ENCODE assay signal across 20 cellular contexts in the genomic region with DNA sequence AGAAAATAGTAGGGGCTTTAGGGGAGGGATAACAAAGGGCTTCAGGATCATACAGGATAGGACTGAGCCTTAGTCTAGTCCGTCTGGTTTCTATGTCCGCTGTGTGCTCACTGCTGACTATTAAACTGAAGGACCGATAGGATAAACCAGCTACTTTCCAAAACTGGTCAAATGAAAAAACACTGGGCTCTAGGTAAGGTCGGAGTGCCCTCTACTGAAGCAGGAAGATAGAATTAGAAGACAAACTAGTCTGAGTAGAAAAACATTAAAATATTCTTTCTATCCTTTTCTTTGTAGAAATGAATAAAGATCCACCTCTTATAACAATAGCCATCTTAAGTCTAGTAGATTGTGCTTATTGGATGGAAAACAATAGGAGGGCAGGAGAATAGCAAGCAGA.
DNase-seq lines count a peak whose midpoint lies in the region; ATAC-seq, FAIRE-seq and TF ChIP-seq lines count a peak whose summit lies in the region.
"Had no signal": no experiment of that assay in that cellular context is flagged by ENCODE, and none has a peak within 500 bp of the region (broad histone marks: within the 10 kb centered on the region; RNA-seq: fewer than 3 reads in every experiment).

No MANE protein-coding gene starts in this region.

- H3K79me2 ChIP-seq in HepG2 (ENCODE audit: insufficient read depth, low read length) (no peaks in the 10 kb centered on the region), K562 (ENCODE audit: control insufficient read depth, insufficient read depth, low read length) (no peaks in the 10 kb centered on the region)

- no peak overlapping the region for H2AFZ ChIP-seq in HepG2 (ENCODE audit: low read length)
- H2AFZ ChIP-seq in K562 (ENCODE audit: low read depth, low read length): peak overlapping the region; percentile 87

- TF ChIP-seq POLR2A in HepG2 (IDR thresholded peaks at IDR 0.05; ENCODE audit: insufficient read depth in 1 of 2, low read depth in 2 of 2, low read length in 2 of 2) (no peak), K562 (conservative IDR thresholded peaks at IDR 0.05) (no peak), testis (IDR thresholded peaks at IDR 0.05) (no peak)

- H3K9me1 ChIP-seq in K562 (ENCODE audit: control insufficient read depth, insufficient read depth, low read length): no peaks in the 10 kb centered on the region

- TF ChIP-seq RAD21 in liver (IDR thresholded peaks at IDR 0.05) (peak; percentile 56 to 69), HepG2 (CRISPR knock-in tag; IDR thresholded peaks at IDR 0.05) (no peak), K562 (CRISPR knock-in tag; conservative IDR thresholded peaks at IDR 0.05 in 1 of 2, IDR thresholded peaks at IDR 0.05 in 1 of 2) (no peak)

- POLR2A ChIA-PET in HepG2 (lab: Yijun Ruan, JAX) (no interaction called here), K562 (lab: Yijun Ruan, JAX) (interaction anchor here (0.6 kb wide), 1 partner anchor 1360 kb away, joined by 3 read pairs; no protein-coding TSS in a partner anchor)

- in situ Hi-C loops in HepG2 (cut with HindIII; ENCODE audit: extremely low pct_ligation_motif_present, low pct_unique_long_range_greater_than_20kb) (no loop called here), K562 (cut with MboI) (no loop called here)

- no peak overlapping the region for H3K4me3 ChIP-seq in liver (ENCODE audit: low read depth in 1 of 3, low read length in 3 of 3)
- H3K4me3 ChIP-seq in HepG2 (replicated peaks in 1 of 3; ENCODE audit: insufficient read depth in 1 of 3, low read depth in 2 of 3, low read length in 3 of 3): no peak overlapping the region
- H3K4me3 ChIP-seq in K562: no peak overlapping the region
- H3K4me3 ChIP-seq in testis: no peak overlapping the region
- H3K4me3 ChIP-seq: MG63 had no signal

- no peak for FAIRE-seq in HepG2 (lab: Jason Lieb, UNC)
- FAIRE-seq in K562 (lab: Jason Lieb, UNC): no peak
- FAIRE-seq: A204.1 had no signal

- TF ChIP-seq CTCF in liver (IDR thresholded peaks at IDR 0.05; ENCODE audit: low read depth, low read length, missing input control) (no peak), HepG2 (CRISPR knock-in tag; IDR thresholded peaks at IDR 0.05) (no peak), K562 (IDR thresholded peaks at IDR 0.05 in 2 of 3, conservative IDR thresholded peaks at IDR 0.05 in 1 of 3; ENCODE audit: insufficient read depth in 2 of 3, low read depth in 1 of 3, low read length in 3 of 3) (no peak), foreskin keratinocyte (conservative IDR thresholded peaks at IDR 0.05) (peak; percentile 30), testis (IDR thresholded peaks at IDR 0.05) (no peak)

- H4K20me1 ChIP-seq in HepG2 (ENCODE audit: insufficient read depth, low read length) (no peaks in the 10 kb centered on the region), K562 (replicated peaks; ENCODE audit: control insufficient read depth, insufficient read depth, low read length) (no peaks in the 10 kb centered on the region)

- ATAC-seq in HepG2: no peak
- no peak for ATAC-seq in K562
- no peak for ATAC-seq in foreskin keratinocyte
- ATAC-seq in sciatic nerve: peak; percentile 43
- ATAC-seq in GM18873 (IDR thresholded peaks at IDR 0.05; ENCODE audit: low FRiP score, unreplicated experiment): no peak
- ATAC-seq: SK-N-SH treated with all-trans-retinoic acid at 6 μM for 48 hours had no signal

- no peak for TF ChIP-seq EP300 in HepG2 (IDR thresholded peaks at IDR 0.05; ENCODE audit: low read depth in 2 of 2, low read length in 2 of 2)
- TF ChIP-seq EP300 in HepG2 (CRISPR knock-in tag; IDR thresholded peaks at IDR 0.05; ENCODE audit: borderline replicate concordance): no peak
- TF ChIP-seq EP300 in K562 (IDR thresholded peaks at IDR 0.05; ENCODE audit: low read length): no peak

- H3K9ac ChIP-seq in liver (ENCODE audit: low read depth in 1 of 2, low read length in 2 of 2): no peak overlapping the region
- no peak overlapping the region for H3K9ac ChIP-seq in HepG2 (ENCODE audit: insufficient read depth, low read depth, low read length)
- H3K9ac ChIP-seq in K562 (ENCODE audit: insufficient read depth in 1 of 2, low read depth in 2 of 2, low read length in 2 of 2): no peak overlapping the region

- H3K36me3 ChIP-seq in liver (ENCODE audit: control insufficient read depth in 4 of 4, insufficient read depth in 3 of 4, low read depth in 1 of 4, low read length in 3 of 4): no peaks in the 10 kb centered on the region
- no peaks in the 10 kb centered on the region for H3K36me3 ChIP-seq in HepG2 (replicated peaks in 1 of 2; ENCODE audit: control insufficient read depth in 1 of 2, insufficient read depth in 2 of 2, low read length in 2 of 2)
- H3K36me3 ChIP-seq in K562 (ENCODE audit: control insufficient read depth, insufficient read depth, low read length): no peaks in the 10 kb centered on the region
- H3K36me3 ChIP-seq in testis (ENCODE audit: low read depth, missing control alignments): no peaks in the 10 kb centered on the region
- H3K36me3 ChIP-seq: MG63 had no signal

- no peaks in the 10 kb centered on the region for H3K27me3 ChIP-seq in liver (ENCODE audit: control insufficient read depth in 4 of 4, insufficient read depth in 4 of 4, low read length in 3 of 4)
- H3K27me3 ChIP-seq in HepG2 (ENCODE audit: control insufficient read depth in 1 of 2, insufficient read depth in 2 of 2, low read length in 2 of 2): no peaks in the 10 kb centered on the region
- H3K27me3 ChIP-seq in K562 (ENCODE audit: control insufficient read depth in 2 of 2, insufficient read depth in 2 of 2, low read length in 2 of 2): no peaks in the 10 kb centered on the region
- H3K27me3 ChIP-seq in foreskin keratinocyte: no peaks in the 10 kb centered on the region
- H3K27me3 ChIP-seq in testis: no peaks in the 10 kb centered on the region
- H3K27me3 ChIP-seq: MG63 had no signal

- WGBS in liver: 74% methylated on average over 4 of the region's 4 CpGs
- WGBS in HepG2 (ENCODE audit: low lambda C conversion rate): 91% methylated on average over 4 of the region's 4 CpGs
- 96% methylated on average over 4 of the region's 4 CpGs for WGBS in K562 (ENCODE audit: insufficient coverage, low coverage, missing lambda C conversion rate)
- WGBS in testis, 2 donors: 33 to 48% methylated on average over 4 of the region's 4 CpGs

- DNase-seq in HepG2 (ENCODE audit: low spot score) (no peak), K562 (ENCODE audit: extremely low read depth in 1 of 4, low spot score in 3 of 4) (no peak), foreskin keratinocyte (no peak), sciatic nerve (ENCODE audit: low spot score) (no peak), midbrain (lab: John Stamatoyannopoulos, UW) (no peak), testis (no peak)
- DNase-seq: EL, HCEC 1CT, Karpas-422, MG63, NCI-H1105, NCI-H1694 treated with DMSO at 0.1 percent for 48 hours, NCI-H226, NCI-H524 treated with DMSO at 0.1 percent for 48 hours, SHP77 treated with DMSO at 0.1 percent for 48 hours had no signal

- intact Hi-C loops in HepG2 (cut with micrococcal nuclease; ENCODE audit: unreplicated experiment): no loop called here
- intact Hi-C loops in K562 (cut with micrococcal nuclease): no loop called here
- intact Hi-C loops in sciatic nerve (cut with DNase I): no loop called here
- intact Hi-C loops in testis (cut with DNase I; ENCODE audit: low total_unique reads): no loop called here

- CTCF ChIA-PET in HepG2 (lab: Yijun Ruan, JAX; ENCODE audit: low intra/inter-chr PET ratio, low total read pairs) (no interaction called here), K562 (lab: Yijun Ruan, JAX; ENCODE audit: low intra/inter-chr PET ratio) (no interaction called here)

- H3K4me1 ChIP-seq in liver (ENCODE audit: control insufficient read depth in 4 of 4, insufficient read depth in 4 of 4, low read length in 3 of 4) (no peaks in the 10 kb centered on the region), HepG2 (ENCODE audit: insufficient read depth, low read length) (peaks cover 48% of the 10 kb centered on the region), K562 (replicated peaks in 1 of 2; ENCODE audit: control insufficient read depth in 2 of 2, insufficient read depth in 2 of 2, low read length in 2 of 2) (peaks cover 3 to 43% of the 10 kb centered on the region in 2 experiments; a peak in 4 of 5 replicates), foreskin keratinocyte (no peaks in the 10 kb centered on the region), testis (no peaks in the 10 kb centered on the region)

- BruUV-seq in HepG2 (replicated peaks; lab: Mats Ljungman, UMichigan) (no TSS peak), K562 (replicated peaks; lab: Mats Ljungman, UMichigan) (no TSS peak)

- H3K9me3 ChIP-seq in liver (ENCODE audit: control insufficient read depth in 4 of 4, low read length in 3 of 4) (no peaks in the 10 kb centered on the region), HepG2 (ENCODE audit: low read length) (no peaks in the 10 kb centered on the region), K562 (replicated peaks; ENCODE audit: control insufficient read depth, insufficient read depth, low read depth, low read length) (no peaks in the 10 kb centered on the region; the same call in 1 of the 2 replicates), testis (no peaks in the 10 kb centered on the region)
- H3K9me3 ChIP-seq: MG63 had no signal

- H3K4me2 ChIP-seq in HepG2 (ENCODE audit: low read depth, low read length) (no peak overlapping the region), K562 (ENCODE audit: insufficient read depth, low read length) (no peak overlapping the region)

- H3K27ac ChIP-seq in liver (ENCODE audit: low read depth in 1 of 2, low read length in 2 of 2) (no peak overlapping the region), HepG2 (ENCODE audit: extremely low read length, insufficient read depth, low read length) (no peak overlapping the region), K562 (ENCODE audit: extremely low read depth, low read depth, low read length) (no peak overlapping the region), foreskin keratinocyte (no peak overlapping the region), testis (no peak overlapping the region)
- H3K27ac ChIP-seq: C4-2B had no signal

TF ChIP-seq in liver, 16 proteins besides CTCF, POLR2A, EP300 and RAD21 (continues in another document):
- no peak for TF ChIP-seq FOXA2 (IDR thresholded peaks at IDR 0.05)
- TF ChIP-seq TAF1 (conservative IDR thresholded peaks at IDR 0.05): no peak
- no peak for TF ChIP-seq RXRA (IDR thresholded peaks at IDR 0.05)
- no peak for TF ChIP-seq SP1 (IDR thresholded peaks at IDR 0.05)
- no peak for TF ChIP-seq GABPA (IDR thresholded peaks at IDR 0.05 in 1 of 2, conservative IDR thresholded peaks at IDR 0.05 in 1 of 2)

TF ChIP-seq in HepG2, 621 proteins besides CTCF, POLR2A, EP300 and RAD21 (continues in another document):
- TF ChIP-seq JARID2 (CRISPR knock-in tag; IDR thresholded peaks at IDR 0.05; ENCODE audit: insufficient replicate concordance) (no peak), SIN3A (IDR thresholded peaks at IDR 0.05; ENCODE audit: borderline replicate concordance, low read depth, low read length) (no peak)

TF ChIP-seq in K562, 482 proteins besides CTCF, POLR2A, EP300 and RAD21:
- TF ChIP-seq EP400 (IDR thresholded peaks at IDR 0.05) (no peak), KLF6 (CRISPR knock-in tag; IDR thresholded peaks at IDR 0.05; ENCODE audit: borderline replicate concordance) (no peak)
